In genomic region chr14:99722741-99723140, GRCh38 we compare ENCODE assay signal across 20 cellular contexts. TPM values are rescaled to one million over a fixed set of nuclear protein-coding genes. Genes with fewer than 3 reads are reported as not detected.
"Had no signal": no experiment of that assay in that cellular context is flagged by ENCODE, and none has a peak within 500 bp of the region (broad histone marks: within the 10 kb centered on the region; RNA-seq: fewer than 3 reads in every experiment).

No MANE protein-coding gene starts in this region.

- H3K36me3 ChIP-seq: colonic mucosa, tibial artery had no signal

- H3K27me3 ChIP-seq: body of pancreas, colonic mucosa had no signal

- DNase-seq: activated CD4-positive, alpha-beta T cell treated with anti-CD3 and anti-CD28 coated beads for 4 hours; activated CD8-positive, alpha-beta T cell treated with anti-CD3 and anti-CD28 coated beads for 36 hours; activated naive CD4-positive, alpha-beta T cell; body of pancreas; central memory CD4-positive, alpha-beta T cell; colonic mucosa; foreskin keratinocyte; hippocampal formation; left cardiac atrium; nephron progenitor cell; nucleus accumbens; retina; stimulated activated naive CD8-positive, alpha-beta T cell treated with anti-CD3 and anti-CD28 coated beads, Interleukin-15, Interleukin-2, amounts not matched to agents 100 U/mL and 50 U/mL, for 24 hours; substantia nigra; SW 1271; T-helper 2 cell had no signal

- H3K9me3 ChIP-seq: body of pancreas, colonic mucosa, tibial artery had no signal

- H3K27ac ChIP-seq: body of pancreas, colonic mucosa, foreskin keratinocyte, tibial artery, VCaP had no signal

- H3K4me1 ChIP-seq: body of pancreas, colonic mucosa, foreskin keratinocyte, tibial artery had no signal

- ATAC-seq: activated CD8-positive, alpha-beta T cell treated with anti-CD3 and anti-CD28 coated beads for 36 hours; body of pancreas; foreskin keratinocyte; left cardiac atrium; stimulated activated naive CD8-positive, alpha-beta T cell treated with anti-CD3 and anti-CD28 coated beads, Interleukin-15, Interleukin-2, amounts not matched to agents 100 U/mL and 50 U/mL, for 24 hours had no signal

- H3K4me3 ChIP-seq: body of pancreas, colonic mucosa, lung, tibial artery had no signal

RNA-seq across cellular contexts. Expression of gene CYP46A1, which starts 38.6 kb away (rescaled TPM):
- total RNA-seq: activated T-helper 1 cell treated with anti-CD3 and anti-CD28 coated beads, Interleukin-12 subunit alpha, Interleukin-12 subunit beta, Interleukin-2, Interleukin-4 antibody, amounts not matched to agents 30 ng/mL and 10 ng/mL and 1 ng/mL, durations not matched to agents 14 hours and 24 hours and 36 hours had no signal
